ENCODE assay signal across 1 cellular context in genomic region chr1:207089627-207090265, GRCh38.
TF ChIP-seq lines count a peak whose summit lies in the region.

No MANE protein-coding gene starts in this region.

TF ChIP-seq in GM12878, 131 proteins besides CTCF, POLR2A, EP300 and RAD21:
- TF ChIP-seq BCL3 (IDR thresholded peaks at IDR 0.05; ENCODE audit: borderline replicate concordance, insufficient read depth, low read depth, low read length, poor library complexity, severe bottlenecking) (no peak), NFIC (IDR thresholded peaks at IDR 0.05; ENCODE audit: low read depth, low read length) (peak; percentile 3; the same call in 1 of the 2 replicates)
